ENCODE assay signal across 7 cellular contexts in genomic region chr22:20384171-20384570, GRCh38.
"Had no signal": no experiment of that assay in that cellular context is flagged by ENCODE, and none has a peak within 500 bp of the region (broad histone marks: within the 10 kb centered on the region; RNA-seq: fewer than 3 reads in every experiment).

No MANE protein-coding gene starts in this region.

- DNase-seq: GDM1, GF-D8 had no signal

- H3K4me3 ChIP-seq: GM12878 had no signal

- FAIRE-seq: G401.6, GM12878, GM12891, GM18507, GM19239 had no signal

- ATAC-seq: GM12878 had no signal
